In the genomic region with DNA sequence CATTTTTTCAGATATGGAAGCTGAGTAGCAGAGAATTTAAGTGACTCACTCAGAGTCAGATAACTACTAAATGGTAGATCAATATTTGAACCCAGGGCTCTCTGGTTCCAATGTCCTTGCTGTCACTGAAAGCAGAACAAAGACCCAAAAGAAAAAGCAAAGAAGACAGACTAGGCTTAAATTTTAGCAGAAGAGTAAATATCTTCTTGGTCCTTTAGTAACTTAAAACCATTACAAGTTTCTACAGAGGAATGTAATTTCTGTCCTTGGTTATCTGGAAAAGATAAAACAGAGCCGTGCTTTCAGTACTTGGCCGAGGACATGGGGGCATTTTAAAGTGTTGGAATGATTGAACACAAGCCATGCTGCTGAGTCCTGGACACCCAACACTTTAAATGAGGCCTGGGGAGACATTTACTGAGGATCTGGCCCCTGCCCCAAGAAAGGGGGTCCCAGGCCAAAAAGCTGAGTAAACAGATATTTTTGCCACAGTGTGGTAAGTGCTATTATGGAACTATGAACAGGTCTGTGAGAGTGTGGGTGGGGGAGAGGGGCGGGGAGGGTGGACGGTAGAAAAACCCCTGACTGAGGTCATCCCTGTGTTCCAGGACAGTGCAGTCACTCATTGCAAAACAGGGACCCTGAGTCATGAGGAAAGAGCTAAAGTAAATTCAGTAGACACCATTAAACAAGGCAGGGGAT, we compare ENCODE assay signal across 10 cellular contexts. TPM values are rescaled to one million over a fixed set of nuclear protein-coding genes. Genes with fewer than 3 reads are reported as not detected.
A peak's percentile ranks its signal among the peaks of the same experiment; 100 is the strongest.
DNase-seq lines count a peak whose midpoint lies in the region; ATAC-seq, FAIRE-seq and TF ChIP-seq lines count a peak whose summit lies in the region.
"Had no signal": no experiment of that assay in that cellular context is flagged by ENCODE, and none has a peak within 500 bp of the region (broad histone marks: within the 10 kb centered on the region; RNA-seq: fewer than 3 reads in every experiment).

No MANE protein-coding gene starts in this region.

- 40 to 51% methylated on average over 4 of the region's 4 CpGs for WGBS in testis, 2 donors

- no peaks in the 10 kb centered on the region for H3K9me3 ChIP-seq in testis
- H3K9me3 ChIP-seq: stomach had no signal

- no peaks in the 10 kb centered on the region for H3K27me3 ChIP-seq in bronchial epithelial cell (ENCODE audit: control insufficient read depth, insufficient read depth, low read length)
- no peaks in the 10 kb centered on the region for H3K27me3 ChIP-seq in testis

- H3K36me3 ChIP-seq in bronchial epithelial cell (ENCODE audit: control insufficient read depth, insufficient read depth, low read length): no peaks in the 10 kb centered on the region
- H3K36me3 ChIP-seq in testis (ENCODE audit: low read depth, missing control alignments): no peaks in the 10 kb centered on the region
- H3K36me3 ChIP-seq: stomach had no signal

- no peak for FAIRE-seq in bronchial epithelial cell (lab: Jason Lieb, UNC)
- FAIRE-seq: endothelial cell of umbilical vein, keratinocyte had no signal

- peak overlapping the region; percentile 40 to 76 for H3K27ac ChIP-seq in testis
- H3K27ac ChIP-seq: stomach had no signal

- TF ChIP-seq POLR2A in testis (IDR thresholded peaks at IDR 0.05): no peak

- no peak for TF ChIP-seq CTCF in bronchial epithelial cell (IDR thresholded peaks at IDR 0.05; ENCODE audit: insufficient read depth, low read length, severe bottlenecking)
- TF ChIP-seq CTCF in testis (IDR thresholded peaks at IDR 0.05): no peak

- peaks cover 17% of the 10 kb centered on the region for H3K4me1 ChIP-seq in testis

- H3K4me3 ChIP-seq in bronchial epithelial cell (ENCODE audit: low read depth, low read length): no peak overlapping the region
- H3K4me3 ChIP-seq in testis: no peak overlapping the region
- H3K4me3 ChIP-seq: stomach had no signal

- peak; percentile 2 for DNase-seq in HK-2 (ENCODE audit: unreplicated experiment)
- peak; percentile 85 for DNase-seq in bronchial epithelial cell (ENCODE audit: low read depth)
- peak; percentile 80 for DNase-seq in iris pigment epithelial cell (ENCODE audit: low read depth)
- peak; percentile 27 for DNase-seq in testis
- DNase-seq in CD1c-positive myeloid dendritic cell (ENCODE audit: extremely low spot score): no peak
- no peak for DNase-seq in medulla oblongata (ENCODE audit: extremely low spot score)
- DNase-seq: stomach had no signal

- intact Hi-C loops in testis (cut with DNase I; ENCODE audit: low total_unique reads): no loop called here

- no peak for ATAC-seq in HG03460 (IDR thresholded peaks at IDR 0.05; ENCODE audit: unreplicated experiment)

RNA-seq across cellular contexts. Expression of a gene that starts 18.5 kb away (rescaled TPM):
- 25.9 and 26.9 TPM in 2 replicates for total RNA-seq in bronchial epithelial cell
- 10 to 100 TPM; 39.4 to 51.3 TPM for total RNA-seq in testis
- 46.5 TPM for polyA plus RNA-seq in testis (ENCODE audit: insufficient read depth, low read depth, low replicate concordance)

Comparison
In these comparisons a context has a peak if more than half of its experiments do, and no peak if none do; other contexts are left out.
1. DNase-seq: peak in HK-2 (single experiment), bronchial epithelial cell (single experiment), iris pigment epithelial cell (single experiment) and testis (single experiment); none in CD1c-positive myeloid dendritic cell (single experiment) and medulla oblongata (single experiment).